ENCODE assay signal across 13 cellular contexts in genomic region chr17:1193300-1193699, GRCh38.
"Had no signal": no experiment of that assay in that cellular context is flagged by ENCODE, and none has a peak within 500 bp of the region (broad histone marks: within the 10 kb centered on the region; RNA-seq: fewer than 3 reads in every experiment).

No MANE protein-coding gene starts in this region.

- H3K4me3 ChIP-seq: ascending aorta, esophagus squamous epithelium, heart left ventricle, neural progenitor cell, skin epidermis had no signal

- H3K27me3 ChIP-seq: ascending aorta, heart left ventricle had no signal

- H3K27me3 Mint-ChIP-seq: activated CD4-positive, alpha-beta T cell treated with anti-CD3 and anti-CD28 coated beads for 36 hours; activated CD8-positive, alpha-beta T cell treated with anti-CD3 and anti-CD28 coated beads for 36 hours; activated naive CD8-positive, alpha-beta T cell treated with anti-CD3 and anti-CD28 coated beads, Interleukin-2, amount 50 U/mL, for 24 hours had no signal

- H3K9me3 Mint-ChIP-seq: activated CD8-positive, alpha-beta T cell treated with anti-CD3 and anti-CD28 coated beads for 36 hours; activated naive CD8-positive, alpha-beta T cell treated with anti-CD3 and anti-CD28 coated beads, Interleukin-2, amount 50 U/mL, for 24 hours; neural progenitor cell had no signal

- H3K4me3 Mint-ChIP-seq: activated CD4-positive, alpha-beta T cell treated with anti-CD3 and anti-CD28 coated beads for 36 hours; activated CD8-positive, alpha-beta T cell treated with anti-CD3 and anti-CD28 coated beads for 36 hours; activated naive CD8-positive, alpha-beta T cell treated with anti-CD3 and anti-CD28 coated beads, Interleukin-2, amount 50 U/mL, for 24 hours; neural progenitor cell had no signal

- H3K27ac Mint-ChIP-seq: activated CD4-positive, alpha-beta T cell treated with anti-CD3 and anti-CD28 coated beads for 36 hours; activated CD8-positive, alpha-beta T cell treated with anti-CD3 and anti-CD28 coated beads for 36 hours; activated naive CD8-positive, alpha-beta T cell treated with anti-CD3 and anti-CD28 coated beads, Interleukin-2, amount 50 U/mL, for 24 hours; neural progenitor cell had no signal

- H3K27ac ChIP-seq: ascending aorta, esophagus squamous epithelium, neural progenitor cell, skin epidermis, WERI-Rb-1 had no signal

- H2AFZ ChIP-seq: neural progenitor cell had no signal

- DNase-seq: activated CD4-positive, alpha-beta T cell treated with anti-CD3 and anti-CD28 coated beads for 36 hours; activated CD8-positive, alpha-beta memory T cell treated with anti-CD3 and anti-CD28 coated beads, Interleukin-2, amount 50 U/mL, for 48 hours; activated CD8-positive, alpha-beta T cell treated with anti-CD3 and anti-CD28 coated beads for 36 hours; activated naive CD8-positive, alpha-beta T cell treated with anti-CD3 and anti-CD28 coated beads, Interleukin-2, amount 50 U/mL, for 24 hours; esophagus squamous epithelium; foreskin fibroblast; islet precursor cell; retina; WERI-Rb-1 had no signal

- ATAC-seq: activated CD4-positive, alpha-beta T cell treated with anti-CD3 and anti-CD28 coated beads for 36 hours; activated CD8-positive, alpha-beta T cell treated with anti-CD3 and anti-CD28 coated beads for 36 hours; activated naive CD8-positive, alpha-beta T cell treated with anti-CD3 and anti-CD28 coated beads, Interleukin-2, amount 50 U/mL, for 24 hours; heart left ventricle had no signal

- H3K36me3 Mint-ChIP-seq: neural progenitor cell had no signal

- H3K9ac ChIP-seq: neural progenitor cell had no signal

- H3K4me2 ChIP-seq: neural progenitor cell had no signal
